Comparison of ENCODE assay signal across 16 cellular contexts in the genomic region with DNA sequence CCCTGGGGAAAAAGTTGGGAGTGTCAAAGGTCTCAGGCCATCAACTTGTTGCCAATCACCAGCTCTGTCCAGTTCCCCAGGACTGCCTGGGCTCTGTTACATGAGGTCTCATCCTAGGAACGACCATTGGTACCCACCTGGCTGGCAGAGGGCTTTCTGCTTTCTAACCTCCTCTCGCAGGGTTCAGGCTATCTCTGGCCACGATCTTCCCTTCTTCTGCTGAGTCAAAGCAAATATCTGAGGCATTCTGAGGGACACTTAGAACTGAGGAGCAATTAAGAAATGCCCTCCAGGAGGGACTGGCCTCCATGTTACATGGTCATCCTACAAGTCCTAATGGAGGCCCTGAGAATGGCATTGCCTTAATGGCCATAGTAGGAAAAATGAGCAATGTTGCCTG.
DNase-seq lines count a peak whose midpoint lies in the region; ATAC-seq and TF ChIP-seq lines count a peak whose summit lies in the region.
"Had no signal": no experiment of that assay in that cellular context is flagged by ENCODE, and none has a peak within 500 bp of the region (broad histone marks: within the 10 kb centered on the region; RNA-seq: fewer than 3 reads in every experiment).

No MANE protein-coding gene starts in this region.

- H3K9me3 ChIP-seq in gastroesophageal sphincter, result no peaks in the 10 kb centered on the region
- H3K9me3 ChIP-seq: left lung, SJSA1 had no signal

- H3K36me3 Mint-ChIP-seq in activated CD8-positive, alpha-beta memory T cell treated with anti-CD3 and anti-CD28 coated beads, Interleukin-2, amount 10 ng/mL, durations not matched to agents 7 days and 5 days, result peaks cover 72% of the 10 kb centered on the region
- H3K36me3 Mint-ChIP-seq in T-helper 2 cell treated with Interferon-gamma antibody and Interleukin-4, amounts not matched to agents 5 μg/mL and 100 μg/mL, for 36 hours (ENCODE audit: low read depth), result peaks cover 80% of the 10 kb centered on the region

- 80% methylated on average over 1 of the region's 3 CpGs; no CpG with 5 or more reads in 1 of the 2 donors for WGBS in gastroesophageal sphincter (ENCODE audit: low coverage in 1 of 2), 2 donors

- H3K9me3 Mint-ChIP-seq in activated CD8-positive, alpha-beta memory T cell treated with anti-CD3 and anti-CD28 coated beads, Interleukin-2, amount 10 ng/mL, durations not matched to agents 7 days and 5 days (ENCODE audit: low read depth), result no peaks in the 10 kb centered on the region
- H3K9me3 Mint-ChIP-seq in T-helper 2 cell treated with Interferon-gamma antibody and Interleukin-4, amounts not matched to agents 5 μg/mL and 100 μg/mL, for 36 hours, result no peaks in the 10 kb centered on the region
- H3K9me3 Mint-ChIP-seq in stimulated activated naive CD8-positive, alpha-beta T cell treated with anti-CD3 and anti-CD28 coated beads, Interleukin-15, amount 100 ng/mL, for 72 hours, result no peaks in the 10 kb centered on the region

- no peak for DNase-seq in activated CD8-positive, alpha-beta memory T cell treated with anti-CD3 and anti-CD28 coated beads, Interleukin-2, amount 10 ng/mL, durations not matched to agents 7 days and 5 days
- no peak for DNase-seq in activated CD8-positive, alpha-beta memory T cell treated with anti-CD3 and anti-CD28 coated beads, Interleukin-2, amount 50 U/mL, for 4 hours
- no peak for DNase-seq in T-helper 2 cell treated with Interferon-gamma antibody and Interleukin-4, amounts not matched to agents 5 μg/mL and 100 μg/mL, for 36 hours (ENCODE audit: low spot score)
- no peak for DNase-seq in stimulated activated naive CD8-positive, alpha-beta T cell treated with anti-CD3 and anti-CD28 coated beads, Interleukin-15, amount 100 ng/mL, for 72 hours
- no peak for DNase-seq in GM19240 (ENCODE audit: insufficient read length, low spot score)
- DNase-seq in SK-N-DZ (ENCODE audit: low spot score), result no peak
- DNase-seq in Ammon's horn (ENCODE audit: low spot score), result no peak
- DNase-seq: ACHN, DMS153, left lung, NCI-H2171 treated with DMSO at 0.1 percent for 48 hours had no signal

- no peak for TF ChIP-seq POLR2A in gastroesophageal sphincter (IDR thresholded peaks at IDR 0.05)

- no peak overlapping the region for H3K4me3 Mint-ChIP-seq in activated CD8-positive, alpha-beta memory T cell treated with anti-CD3 and anti-CD28 coated beads, Interleukin-2, amount 10 ng/mL, durations not matched to agents 7 days and 5 days
- peak overlapping the region; percentile 37 for H3K4me3 Mint-ChIP-seq in T-helper 2 cell treated with Interferon-gamma antibody and Interleukin-4, amounts not matched to agents 5 μg/mL and 100 μg/mL, for 36 hours
- peak overlapping the region in 1 of 2 donors; percentile 1 for H3K4me3 Mint-ChIP-seq in stimulated activated naive CD8-positive, alpha-beta T cell treated with anti-CD3 and anti-CD28 coated beads, Interleukin-15, amount 100 ng/mL, for 72 hours

- no peak for TF ChIP-seq EP300 in gastroesophageal sphincter (IDR thresholded peaks at IDR 0.05)

- H3K27me3 ChIP-seq in gastroesophageal sphincter, result no peaks in the 10 kb centered on the region
- H3K27me3 ChIP-seq: left lung, SJSA1 had no signal

- peak overlapping the region; percentile 41 for H3K27ac Mint-ChIP-seq in activated CD8-positive, alpha-beta memory T cell treated with anti-CD3 and anti-CD28 coated beads, Interleukin-2, amount 10 ng/mL, durations not matched to agents 7 days and 5 days
- H3K27ac Mint-ChIP-seq in T-helper 2 cell treated with Interferon-gamma antibody and Interleukin-4, amounts not matched to agents 5 μg/mL and 100 μg/mL, for 36 hours, result peak overlapping the region; percentile 33
- H3K27ac Mint-ChIP-seq in stimulated activated naive CD8-positive, alpha-beta T cell treated with anti-CD3 and anti-CD28 coated beads, Interleukin-15, amount 100 ng/mL, for 72 hours, result peak overlapping the region; percentile 48 to 80

- CTCF ChIA-PET in activated CD8-positive, alpha-beta memory T cell treated with anti-CD3 and anti-CD28 coated beads, Interleukin-2, amount 10 ng/mL, durations not matched to agents 7 days and 5 days (lab: Charles Lee), result interaction anchor here (1.8 kb wide), 1 partner anchor 9 kb away, joined by 4 read pairs; no protein-coding TSS in a partner anchor

- peaks cover 72% of the 10 kb centered on the region for H3K4me1 Mint-ChIP-seq in activated CD8-positive, alpha-beta memory T cell treated with anti-CD3 and anti-CD28 coated beads, Interleukin-2, amount 10 ng/mL, durations not matched to agents 7 days and 5 days
- H3K4me1 Mint-ChIP-seq in T-helper 2 cell treated with Interferon-gamma antibody and Interleukin-4, amounts not matched to agents 5 μg/mL and 100 μg/mL, for 36 hours (ENCODE audit: low read depth), result peaks cover 68% of the 10 kb centered on the region
- peaks cover 97% of the 10 kb centered on the region for H3K4me1 Mint-ChIP-seq in stimulated activated naive CD8-positive, alpha-beta T cell treated with anti-CD3 and anti-CD28 coated beads, Interleukin-15, amount 100 ng/mL, for 72 hours

- H3K27me3 Mint-ChIP-seq in activated CD8-positive, alpha-beta memory T cell treated with anti-CD3 and anti-CD28 coated beads, Interleukin-2, amount 10 ng/mL, durations not matched to agents 7 days and 5 days, result no peaks in the 10 kb centered on the region
- H3K27me3 Mint-ChIP-seq in T-helper 2 cell treated with Interferon-gamma antibody and Interleukin-4, amounts not matched to agents 5 μg/mL and 100 μg/mL, for 36 hours (ENCODE audit: low read depth), result no peaks in the 10 kb centered on the region
- no peaks in the 10 kb centered on the region for H3K27me3 Mint-ChIP-seq in stimulated activated naive CD8-positive, alpha-beta T cell treated with anti-CD3 and anti-CD28 coated beads, Interleukin-15, amount 100 ng/mL, for 72 hours

- H3K4me1 ChIP-seq in gastroesophageal sphincter, result peaks cover 54 to 100% (median 67%) of the 10 kb centered on the region in 3 donors

- no peak overlapping the region for H3K4me3 ChIP-seq in gastroesophageal sphincter
- H3K4me3 ChIP-seq: left lung, SJSA1, smooth muscle cell had no signal

- TF ChIP-seq CTCF in gastroesophageal sphincter (IDR thresholded peaks at IDR 0.05), result no peak

- no peak for ATAC-seq in activated CD8-positive, alpha-beta memory T cell treated with anti-CD3 and anti-CD28 coated beads, Interleukin-2, amount 10 ng/mL, durations not matched to agents 7 days and 5 days
- no peak for ATAC-seq in gastroesophageal sphincter
- no peak for ATAC-seq in stimulated activated naive CD8-positive, alpha-beta T cell treated with anti-CD3 and anti-CD28 coated beads, Interleukin-15, amount 100 ng/mL, for 72 hours
- ATAC-seq: activated CD4-positive, CD25-positive, alpha-beta regulatory T cell treated with anti-CD3 and anti-CD28 coated beads, Interleukin-2, amount 50 U/mL, for 24 hours; HCT116; left lung had no signal

- peaks cover 12 to 39% of the 10 kb centered on the region in 2 donors for H3K36me3 ChIP-seq in gastroesophageal sphincter

- H3K27ac ChIP-seq in gastroesophageal sphincter, result peak overlapping the region; percentile 7 to 77 (median 52)
- H3K27ac ChIP-seq: SJSA1 had no signal
